In the genomic region with DNA sequence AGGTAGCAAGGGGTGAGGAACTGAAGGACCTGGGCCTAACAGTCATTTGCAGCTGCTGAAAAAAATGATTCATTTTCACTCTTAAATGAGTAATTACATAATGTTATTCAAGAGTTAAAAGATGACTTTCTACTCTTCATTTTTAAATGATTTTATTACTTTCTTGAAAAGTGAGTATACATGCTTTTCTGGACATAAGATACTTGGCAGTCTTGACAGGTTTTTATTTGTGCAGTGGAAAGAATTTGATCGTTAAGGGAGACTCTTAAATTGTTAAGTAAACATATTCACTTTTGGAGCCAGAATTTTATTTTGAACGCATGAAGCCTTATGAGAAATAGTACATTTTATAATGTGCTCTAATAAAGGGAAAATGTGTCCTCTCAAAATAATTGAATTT, we compare ENCODE assay signal across 31 cellular contexts.
"Had no signal": no experiment of that assay in that cellular context is flagged by ENCODE, and none has a peak within 500 bp of the region (broad histone marks: within the 10 kb centered on the region; RNA-seq: fewer than 3 reads in every experiment).

No MANE protein-coding gene starts in this region.

- H3K9me3 ChIP-seq: SJCRH30 had no signal

- H3K27me3 ChIP-seq: SJCRH30 had no signal

- H3K4me3 ChIP-seq: SJCRH30, SK-N-MC had no signal

- FAIRE-seq: bronchial epithelial cell had no signal

- ATAC-seq: activated CD8-positive, alpha-beta memory T cell treated with anti-CD3 and anti-CD28 coated beads, Interleukin-2, amount 10 ng/mL, durations not matched to agents 7 days and 5 days; activated naive CD8-positive, alpha-beta T cell treated with anti-CD3 and anti-CD28 coated beads, Interleukin-2, amount 50 U/mL, for 24 hours; Panc1 had no signal

- DNase-seq: activated CD4-positive, alpha-beta memory T cell treated with anti-CD3 and anti-CD28 coated beads, Interleukin-2, amount 10 ng/mL, durations not matched to agents 7 days and 5 days; activated CD4-positive, alpha-beta T cell treated with anti-CD3 and anti-CD28 coated beads for 1 hour; activated CD4-positive, alpha-beta T cell treated with anti-CD3 and anti-CD28 coated beads for 48 hours; activated CD4-positive, CD25-positive, alpha-beta regulatory T cell; activated CD8-positive, alpha-beta memory T cell treated with anti-CD3 and anti-CD28 coated beads for 24 hours; activated CD8-positive, alpha-beta memory T cell treated with anti-CD3 and anti-CD28 coated beads, Interleukin-2, amount 10 ng/mL, durations not matched to agents 7 days and 5 days; activated CD8-positive, alpha-beta memory T cell treated with anti-CD3 and anti-CD28 coated beads, Interleukin-2, amount 50 U/mL, for 48 hours; activated effector memory CD4-positive, alpha-beta T cell treated with Interleukin-2 at 50 U/mL for 16 hours; activated naive CD4-positive, alpha-beta T cell treated with anti-CD3 and anti-CD28 coated beads, Interleukin-2, amount 10 ng/mL, durations not matched to agents 7 days and 5 days; activated naive CD8-positive, alpha-beta T cell treated with anti-CD3 and anti-CD28 coated beads, Interleukin-2, amount 50 U/mL, for 24 hours; activated T-cell treated with anti-CD3 and anti-CD28 coated beads, Interleukin-2, amount 50 U/mL, for 48 hours; anterior cingulate cortex; caudate nucleus; cerebellar nuclear complex; Kasumi-1; KG1; MM.1S; MV-4-11; NCI-H1436 treated with DMSO at 0.1 percent for 48 hours; NCI-H1694 treated with DMSO at 0.1 percent for 48 hours; NCI-H2029; NCI-H345; NCI-H524 treated with DMSO at 0.1 percent for 48 hours; OCI-M1; SHP77; SJCRH30; T1000; WERI-Rb-1 had no signal

- H3K36me3 ChIP-seq: SJCRH30, WERI-Rb-1 had no signal

- H3K27ac ChIP-seq: SJCRH30, SK-N-MC, WERI-Rb-1 had no signal
